ENCODE assay signal across 1 cellular context in the genomic region with DNA sequence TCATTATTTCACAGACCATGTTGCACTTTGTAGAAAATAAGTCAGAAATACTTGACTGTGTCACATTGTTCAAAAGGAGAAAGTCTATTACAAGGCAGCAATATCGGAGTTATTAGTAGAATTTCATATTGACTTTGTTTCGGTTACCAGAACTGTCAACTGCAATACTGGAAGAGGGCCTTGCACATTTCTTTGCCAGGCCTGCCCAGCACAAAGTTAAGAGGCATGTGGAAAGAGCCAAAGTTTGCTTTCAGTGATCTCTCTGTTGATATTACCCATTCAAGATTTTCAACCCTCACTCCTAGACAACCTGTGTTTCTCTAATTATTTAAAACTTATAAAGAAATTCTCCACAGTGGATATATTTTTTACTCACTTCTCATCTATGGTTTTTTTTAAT.
TF ChIP-seq lines count a peak whose summit lies in the region.

No MANE protein-coding gene starts in this region.

TF ChIP-seq in GM12878, 131 proteins besides CTCF, POLR2A, EP300 and RAD21:
- TF ChIP-seq HDAC6 (IDR thresholded peaks at IDR 0.05; ENCODE audit: unreplicated experiment): no peak
- TF ChIP-seq YBX1 (IDR thresholded peaks at IDR 0.05): no peak
